Comparison of ENCODE assay signal across 22 cellular contexts in genomic region chr10:93280121-93280698, GRCh38.
DNase-seq lines count a peak whose midpoint lies in the region; ATAC-seq and TF ChIP-seq lines count a peak whose summit lies in the region.
"Had no signal": no experiment of that assay in that cellular context is flagged by ENCODE, and none has a peak within 500 bp of the region (broad histone marks: within the 10 kb centered on the region; RNA-seq: fewer than 3 reads in every experiment).

No MANE protein-coding gene starts in this region.

- 4% methylated on average over 6 of the region's 6 CpGs for WGBS in HUES64
- WGBS in mesendoderm (ENCODE audit: extremely low coverage, insufficient coverage, low lambda C conversion rate): no CpG with 5 or more reads among the region's 6 CpGs
- 66 to 72% methylated on average over 6 of the region's 6 CpGs for WGBS in heart right ventricle, 2 donors

- H4K5ac ChIP-seq in mesendoderm (ENCODE audit: low read length): peak overlapping the region; percentile 99

- peak overlapping the region; percentile 48 for H3K23ac ChIP-seq in mesendoderm (ENCODE audit: low read length)

- H3K36me3 Mint-ChIP-seq in brain: no peaks in the 10 kb centered on the region
- no peaks in the 10 kb centered on the region for H3K36me3 Mint-ChIP-seq in activated T-helper 17 cell treated with anti-CD3 and anti-CD28 coated beads, Interleukin-2, amount 50 U/mL, for 72 hours (ENCODE audit: low read depth)
- H3K36me3 Mint-ChIP-seq: CD4-positive, CD25-positive, alpha-beta regulatory T cell had no signal

- no peak overlapping the region for H3K4me2 ChIP-seq in mesendoderm (ENCODE audit: low read length)

- H3K4me1 Mint-ChIP-seq in brain: peaks cover 16% of the 10 kb centered on the region
- no peaks in the 10 kb centered on the region for H3K4me1 Mint-ChIP-seq in activated T-helper 17 cell treated with anti-CD3 and anti-CD28 coated beads, Interleukin-2, amount 50 U/mL, for 72 hours
- H3K4me1 Mint-ChIP-seq: CD4-positive, CD25-positive, alpha-beta regulatory T cell had no signal

- TF ChIP-seq CTCF in brain (conservative IDR thresholded peaks at IDR 0.05) (no peak), heart right ventricle (IDR thresholded peaks at IDR 0.05) (no peak)

- H3K79me1 ChIP-seq in mesendoderm (ENCODE audit: low read length): no peaks in the 10 kb centered on the region

- intact Hi-C loops in heart right ventricle (cut with DNase I): loop anchor here in 5 of 10 donors (10.0 kb wide), 2 partner anchors 165 to 195 kb away; no protein-coding TSS in a partner anchor

- peak overlapping the region; percentile 94 for H3K56ac ChIP-seq in mesendoderm (ENCODE audit: low read length)

- DNase-seq in mesendoderm: no peak
- no peak for DNase-seq in heart right ventricle
- DNase-seq in MV-4-11 (lab: John Stamatoyannopoulos, UW): no peak
- DNase-seq: CD4-positive, CD25-positive, alpha-beta regulatory T cell; DMS 273 treated with DMSO at 0.1 percent for 48 hours; GM23248; HFFc6; Kasumi-1; NCI-H1105; NCI-H187; NCI-H524; PC-3; SIG-M5 had no signal

- H4K8ac ChIP-seq in mesendoderm (ENCODE audit: low read depth, low read length): peak overlapping the region; percentile 78

- H3K36me3 ChIP-seq in ES-I3 (ENCODE audit: insufficient read depth, low read length) (no peaks in the 10 kb centered on the region), HUES64 (ENCODE audit: insufficient read depth, low read length) (no peaks in the 10 kb centered on the region), mesendoderm (ENCODE audit: control insufficient read depth, insufficient read depth, low read length) (no peaks in the 10 kb centered on the region), heart right ventricle (no peaks in the 10 kb centered on the region)

- H3K4ac ChIP-seq in mesendoderm (ENCODE audit: low read depth, low read length): peak overlapping the region; percentile 100

- H3K27me3 Mint-ChIP-seq in brain: peaks cover 25% of the 10 kb centered on the region
- peaks cover 4% of the 10 kb centered on the region for H3K27me3 Mint-ChIP-seq in activated T-helper 17 cell treated with anti-CD3 and anti-CD28 coated beads, Interleukin-2, amount 50 U/mL, for 72 hours
- H3K27me3 Mint-ChIP-seq: B cell had no signal

- peak overlapping the region; percentile 100 for H2BK5ac ChIP-seq in mesendoderm (ENCODE audit: low read length)

- H3K27me3 ChIP-seq in HUES64 (ENCODE audit: insufficient read depth, low read length) (no peaks in the 10 kb centered on the region), mesendoderm (ENCODE audit: insufficient read depth, low read length, poor library complexity) (no peaks in the 10 kb centered on the region), heart right ventricle (peaks cover 0 to 5% (median 0%) of the 10 kb centered on the region in 7 donors)

- H3K4me1 ChIP-seq in ES-I3 (ENCODE audit: insufficient read depth, low read length): peaks cover 38% of the 10 kb centered on the region
- peaks cover 24% of the 10 kb centered on the region for H3K4me1 ChIP-seq in HUES64 (ENCODE audit: insufficient read depth, low read length)
- peaks cover 16% of the 10 kb centered on the region for H3K4me1 ChIP-seq in mesendoderm (ENCODE audit: control insufficient read depth, low read depth, low read length)
- H3K4me1 ChIP-seq in heart right ventricle: no peaks in the 10 kb centered on the region

- peak overlapping the region; percentile 99 for H3K27ac ChIP-seq in HUES64 (ENCODE audit: low read depth, low read length)
- H3K27ac ChIP-seq in mesendoderm (ENCODE audit: low read depth, low read length): peak overlapping the region; percentile 100
- no peak overlapping the region for H3K27ac ChIP-seq in heart right ventricle
- H3K27ac ChIP-seq: GM23248, RWPE1 had no signal

- no peak for ATAC-seq in activated T-helper 17 cell treated with anti-CD3 and anti-CD28 coated beads, Interleukin-2, amount 50 U/mL, for 72 hours (replicated peaks)
- ATAC-seq in heart right ventricle (no peak), HG02970 (IDR thresholded peaks at IDR 0.05; ENCODE audit: low FRiP score, unreplicated experiment) (no peak)
- ATAC-seq: GM12878, PC-3, SK-N-SH treated with all-trans-retinoic acid at 6 μM for 48 hours had no signal

- no peaks in the 10 kb centered on the region for H3K9me3 ChIP-seq in ES-I3 (ENCODE audit: control insufficient read depth, insufficient read depth, low read length)
- H3K9me3 ChIP-seq in HUES64 (ENCODE audit: insufficient read depth, low read depth, low read length): no peaks in the 10 kb centered on the region
- no peaks in the 10 kb centered on the region for H3K9me3 ChIP-seq in heart right ventricle

- peak overlapping the region; percentile 100 for H3K18ac ChIP-seq in mesendoderm (ENCODE audit: low read length)

- H2BK15ac ChIP-seq in mesendoderm (replicated peaks; ENCODE audit: low read depth): peak overlapping the region; percentile 93

- peak overlapping the region; percentile 100 for H2BK120ac ChIP-seq in mesendoderm (ENCODE audit: low read depth, low read length)

- H3K9me3 Mint-ChIP-seq in brain: peaks cover 0 to 7% (median 0%) of the 10 kb centered on the region in 5 experiments
- H3K9me3 Mint-ChIP-seq in activated T-helper 17 cell treated with anti-CD3 and anti-CD28 coated beads, Interleukin-2, amount 50 U/mL, for 72 hours: no peaks in the 10 kb centered on the region
- H3K9me3 Mint-ChIP-seq: HFFc6 had no signal

- H3K27ac Mint-ChIP-seq in brain: peak overlapping the region in 4 of 5 experiments; percentile 19 to 76 (median 37)
- no peak overlapping the region for H3K27ac Mint-ChIP-seq in activated T-helper 17 cell treated with anti-CD3 and anti-CD28 coated beads, Interleukin-2, amount 50 U/mL, for 72 hours
- H3K27ac Mint-ChIP-seq: B cell; CD4-positive, CD25-positive, alpha-beta regulatory T cell; HFFc6 had no signal

- peak overlapping the region in 1 of 5 experiments; percentile 45 for H3K4me3 Mint-ChIP-seq in brain
- no peak overlapping the region for H3K4me3 Mint-ChIP-seq in activated T-helper 17 cell treated with anti-CD3 and anti-CD28 coated beads, Interleukin-2, amount 50 U/mL, for 72 hours
- H3K4me3 Mint-ChIP-seq: B cell; CD4-positive, CD25-positive, alpha-beta regulatory T cell; HFFc6 had no signal

- H3K79me2 ChIP-seq in mesendoderm (ENCODE audit: control insufficient read depth, insufficient read depth, low read length): no peaks in the 10 kb centered on the region

- peak overlapping the region; percentile 28; the same call in 1 of the 2 replicates for H3K9ac ChIP-seq in ES-I3 (ENCODE audit: low read depth, low read length)
- H3K9ac ChIP-seq in HUES64 (ENCODE audit: low read depth, low read length): peak overlapping the region; percentile 69
- H3K9ac ChIP-seq in mesendoderm (ENCODE audit: low read length): peak overlapping the region; percentile 73
- H3K9ac ChIP-seq: GM23248 had no signal

- H2AK5ac ChIP-seq in mesendoderm (ENCODE audit: low read length): peak overlapping the region; percentile 100

- H3K4me3 ChIP-seq in HUES64 (ENCODE audit: low read length): peak overlapping the region; percentile 10; the same call in 1 of the 2 replicates
- H3K4me3 ChIP-seq in mesendoderm (ENCODE audit: low read length): no peak overlapping the region
- no peak overlapping the region for H3K4me3 ChIP-seq in heart right ventricle
- H3K4me3 ChIP-seq: GM12878, GM23248 had no signal

Comparison
In these comparisons a context has a peak if more than half of its experiments do, and no peak if none do; other contexts are left out.
1. H3K27ac ChIP-seq: peak in HUES64 (single experiment) and mesendoderm (single experiment); none in heart right ventricle (0 of 10).
2. Peak in every context shown above with its lines, with median percentiles within 50 percentile points of each other: H3K9ac ChIP-seq.